In the genomic region with DNA sequence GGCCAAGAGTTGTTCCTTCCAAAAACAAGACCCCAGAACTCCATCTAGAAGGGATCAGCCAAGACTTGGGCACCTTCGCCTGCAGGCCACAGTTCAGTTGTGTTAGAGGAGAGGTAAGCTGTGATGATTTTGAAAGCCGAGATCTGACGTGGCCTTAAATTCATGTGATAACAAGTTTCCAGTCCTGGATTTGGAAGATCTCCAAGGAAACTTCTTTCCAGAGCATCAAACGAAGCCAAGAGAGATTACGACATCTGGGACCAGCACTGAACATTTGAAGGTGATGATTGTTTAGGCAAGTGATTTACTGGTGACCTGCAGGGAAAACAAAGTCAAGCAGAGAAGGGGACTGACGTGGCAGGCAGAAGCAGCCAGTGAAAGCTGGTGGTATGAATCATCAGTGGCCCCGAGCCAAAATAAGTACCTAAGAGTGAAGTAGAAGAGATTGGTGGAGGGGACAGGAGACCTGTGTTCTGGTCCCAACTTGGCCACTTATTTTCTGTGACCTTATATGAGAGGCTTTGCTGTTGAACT, we compare ENCODE assay signal across 1 cellular context.
A peak's percentile ranks its signal among the peaks of the same experiment; 100 is the strongest.
TF ChIP-seq lines count a peak whose summit lies in the region.

No MANE protein-coding gene starts in this region.

TF ChIP-seq in liver, 16 proteins besides CTCF, POLR2A, EP300 and RAD21 (continued from another document):
- TF ChIP-seq, protein P1, sequence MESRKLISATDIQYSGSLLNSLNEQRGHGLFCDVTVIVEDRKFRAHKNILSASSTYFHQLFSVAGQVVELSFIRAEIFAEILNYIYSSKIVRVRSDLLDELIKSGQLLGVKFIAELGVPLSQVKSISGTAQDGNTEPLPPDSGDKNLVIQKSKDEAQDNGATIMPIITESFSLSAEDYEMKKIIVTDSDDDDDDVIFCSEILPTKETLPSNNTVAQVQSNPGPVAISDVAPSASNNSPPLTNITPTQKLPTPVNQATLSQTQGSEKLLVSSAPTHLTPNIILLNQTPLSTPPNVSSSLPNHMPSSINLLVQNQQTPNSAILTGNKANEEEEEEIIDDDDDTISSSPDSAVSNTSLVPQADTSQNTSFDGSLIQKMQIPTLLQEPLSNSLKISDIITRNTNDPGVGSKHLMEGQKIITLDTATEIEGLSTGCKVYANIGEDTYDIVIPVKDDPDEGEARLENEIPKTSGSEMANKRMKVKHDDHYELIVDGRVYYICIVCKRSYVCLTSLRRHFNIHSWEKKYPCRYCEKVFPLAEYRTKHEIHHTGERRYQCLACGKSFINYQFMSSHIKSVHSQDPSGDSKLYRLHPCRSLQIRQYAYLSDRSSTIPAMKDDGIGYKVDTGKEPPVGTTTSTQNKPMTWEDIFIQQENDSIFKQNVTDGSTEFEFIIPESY (IDR thresholded peaks at IDR 0.05): peak; percentile 93
- peak; percentile 85 to 93 for TF ChIP-seq HNF4A (conservative IDR thresholded peaks at IDR 0.05)
- TF ChIP-seq EGR1 (IDR thresholded peaks at IDR 0.05; ENCODE audit: low read depth in 2 of 2): peak; percentile 66 to 94
- TF ChIP-seq JUND (IDR thresholded peaks at IDR 0.05): peak; percentile 99
- TF ChIP-seq, protein P2, sequence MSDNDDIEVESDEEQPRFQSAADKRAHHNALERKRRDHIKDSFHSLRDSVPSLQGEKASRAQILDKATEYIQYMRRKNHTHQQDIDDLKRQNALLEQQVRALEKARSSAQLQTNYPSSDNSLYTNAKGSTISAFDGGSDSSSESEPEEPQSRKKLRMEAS (IDR thresholded peaks at IDR 0.05): peak; percentile 93
- peak; percentile 76 for TF ChIP-seq YY1 (IDR thresholded peaks at IDR 0.05)
TF ChIP-seq in liver: peak in this region for 15.
